Comparison of ENCODE assay signal across 8 cellular contexts in genomic region chr5:139560752-139561654, GRCh38. TPM values are rescaled to one million over a fixed set of nuclear protein-coding genes. Genes with fewer than 3 reads are reported as not detected.
DNase-seq lines count a peak whose midpoint lies in the region; FAIRE-seq and TF ChIP-seq lines count a peak whose summit lies in the region.

UBE2D2 (plus strand) TSS chr5:139561339; CDS start chr5:139561792, 453 bp downstream.

- no peak within 1 kb of the TSS for H2BK120ac ChIP-seq in neuronal stem cell (ENCODE audit: low read depth, low read length)

- no peak within 1 kb of the TSS for H4K8ac ChIP-seq in neuronal stem cell (ENCODE audit: low read depth, low read length)

- H3K4me1 ChIP-seq in neuronal stem cell (ENCODE audit: control insufficient read depth in 2 of 2, insufficient read depth in 1 of 2, low read depth in 1 of 2, low read length in 2 of 2) (peaks cover 5 to 8% of the 10 kb centered on the region in 2 donors), subcutaneous abdominal adipose tissue (ENCODE audit: control insufficient read depth in 5 of 5, insufficient read depth in 5 of 5, low read length in 5 of 5) (peaks cover 11 to 41% (median 35%) of the 10 kb centered on the region in 5 donors)

- H2BK12ac ChIP-seq in neuronal stem cell (ENCODE audit: low read length): peak within 1 kb of the TSS; percentile 90

- peak within 1 kb of the TSS; percentile 98 for H3K27ac Mint-ChIP-seq in HFFc6
- peak within 1 kb of the TSS; percentile 96 for H3K27ac Mint-ChIP-seq in activated naive CD4-positive, alpha-beta T cell treated with anti-CD3 and anti-CD28 coated beads for 36 hours

- peak within 1 kb of the TSS; percentile 86 for H2AFZ ChIP-seq in neuronal stem cell (ENCODE audit: low read length)

- H3K27me3 ChIP-seq in neuronal stem cell (ENCODE audit: control insufficient read depth in 3 of 3, insufficient read depth in 3 of 3, low read depth in 1 of 3, low read length in 3 of 3) (no peaks in the 10 kb centered on the region), subcutaneous abdominal adipose tissue (ENCODE audit: control insufficient read depth in 5 of 5, insufficient read depth in 4 of 5, low read length in 5 of 5) (no peaks in the 10 kb centered on the region)

- no CpG with 5 or more reads among the region's 89 CpGs for WGBS in neuronal stem cell (ENCODE audit: extremely low coverage in 2 of 2, insufficient read length in 2 of 2, insufficient replicate concordance in 1 of 2), 2 donors

- peak within 1 kb of the TSS; percentile 96 for H3K27ac ChIP-seq in neuronal stem cell (replicated peaks; ENCODE audit: low read length)
- peak within 1 kb of the TSS; percentile 82 for H3K27ac ChIP-seq in subcutaneous abdominal adipose tissue (ENCODE audit: low read depth, low read length)

- no peaks in the 10 kb centered on the region; the same call in 1 of the 2 replicates for H3K27me3 Mint-ChIP-seq in HFFc6 (ENCODE audit: insufficient read depth)
- H3K27me3 Mint-ChIP-seq in activated naive CD4-positive, alpha-beta T cell treated with anti-CD3 and anti-CD28 coated beads for 36 hours (ENCODE audit: low read depth): no peaks in the 10 kb centered on the region

- peaks cover 33% of the 10 kb centered on the region for H3K4me1 Mint-ChIP-seq in HFFc6 (ENCODE audit: low read depth)
- H3K4me1 Mint-ChIP-seq in activated naive CD4-positive, alpha-beta T cell treated with anti-CD3 and anti-CD28 coated beads for 36 hours (ENCODE audit: low read depth): peaks cover 33% of the 10 kb centered on the region

- no peaks in the 10 kb centered on the region for H3K9me3 ChIP-seq in neuronal stem cell (replicated peaks in 1 of 2; ENCODE audit: control insufficient read depth in 2 of 2, insufficient read depth in 1 of 2, low read depth in 1 of 2, low read length in 2 of 2)
- no peaks in the 10 kb centered on the region for H3K9me3 ChIP-seq in subcutaneous abdominal adipose tissue (ENCODE audit: control insufficient read depth in 5 of 5, low read length in 5 of 5)

- CTCF ChIA-PET in activated naive CD4-positive, alpha-beta T cell treated with anti-CD3 and anti-CD28 coated beads for 36 hours (lab: Charles Lee): interaction anchor here (0.9 to 5.2 kb wide), 8 partner anchors 13 to 150 kb away, joined by 3 to 35 read pairs (median 3); partner anchors contain the start of gene STING1

- peak; percentile 89 for TF ChIP-seq POLR2A in NB4 (IDR thresholded peaks at IDR 0.05; ENCODE audit: extremely low read depth, insufficient read length)

- peak within 1 kb of the TSS; percentile 63 for H3K4me2 ChIP-seq in neuronal stem cell (ENCODE audit: insufficient read depth, low read length, poor library complexity, severe bottlenecking)

- peak within 1 kb of the TSS; percentile 93 for H3K4me3 Mint-ChIP-seq in HFFc6
- peak within 1 kb of the TSS; percentile 94 for H3K4me3 Mint-ChIP-seq in activated naive CD4-positive, alpha-beta T cell treated with anti-CD3 and anti-CD28 coated beads for 36 hours

- no peaks in the 10 kb centered on the region for H3K9me3 Mint-ChIP-seq in HFFc6
- H3K9me3 Mint-ChIP-seq in activated naive CD4-positive, alpha-beta T cell treated with anti-CD3 and anti-CD28 coated beads for 36 hours: no peaks in the 10 kb centered on the region

- peak within 1 kb of the TSS; percentile 98 for H3K23ac ChIP-seq in neuronal stem cell (ENCODE audit: low read depth, low read length, poor library complexity)

- H3K36me3 ChIP-seq in neuronal stem cell (replicated peaks in 1 of 2; ENCODE audit: control insufficient read depth in 2 of 2, insufficient read depth in 2 of 2, low read length in 2 of 2): peaks cover 2 to 36% of the 10 kb centered on the region in 2 donors
- H3K36me3 ChIP-seq in subcutaneous abdominal adipose tissue (ENCODE audit: control insufficient read depth in 5 of 5, insufficient read depth in 5 of 5, low read length in 5 of 5): no peaks in the 10 kb centered on the region

- peak within 1 kb of the TSS; percentile 98 for H3K4ac ChIP-seq in neuronal stem cell (ENCODE audit: low read length)

- H3K18ac ChIP-seq in neuronal stem cell (ENCODE audit: low read length): peak within 1 kb of the TSS; percentile 97

- H3K14ac ChIP-seq in neuronal stem cell (ENCODE audit: low read length): peak within 1 kb of the TSS; percentile 82

- H2AK5ac ChIP-seq in neuronal stem cell (ENCODE audit: low read depth, low read length): peak within 1 kb of the TSS; percentile 93

- H3K36me3 Mint-ChIP-seq in HFFc6 (ENCODE audit: low read depth): peaks cover 27% of the 10 kb centered on the region
- H3K36me3 Mint-ChIP-seq in activated naive CD4-positive, alpha-beta T cell treated with anti-CD3 and anti-CD28 coated beads for 36 hours (ENCODE audit: low read depth): peaks cover 24% of the 10 kb centered on the region

- DNase-seq in GM04504 (ENCODE audit: low read depth) (peak; percentile 96), HFFc6 (peak; percentile 96), NB4 (ENCODE audit: low read depth) (peak; percentile 99), SK-N-DZ (ENCODE audit: low spot score) (peak; percentile 97), frontal cortex (ENCODE audit: low spot score in 2 of 2) (peak; percentile 96 to 97), neuronal stem cell (ENCODE audit: low spot score) (peak; percentile 96)
- DNase-seq in activated naive CD4-positive, alpha-beta T cell treated with anti-CD3 and anti-CD28 coated beads for 36 hours: peak; percentile 98

- intact Hi-C loops in activated naive CD4-positive, alpha-beta T cell treated with anti-CD3 and anti-CD28 coated beads for 36 hours (cut with micrococcal nuclease): loop anchor here (1.0 to 5.0 kb wide), 9 partner anchors 43 to 841 kb away; partner anchors contain the start of genes ANKHD1, PAIP2 and SPATA24

- peak within 1 kb of the TSS; percentile 90 for H3K4me3 ChIP-seq in NB4 (ENCODE audit: low read depth, low read length)
- H3K4me3 ChIP-seq in neuronal stem cell (ENCODE audit: low read length in 2 of 2): peak within 1 kb of the TSS; percentile 75 to 100
- peak within 1 kb of the TSS; percentile 84 to 92 (median 87) for H3K4me3 ChIP-seq in subcutaneous abdominal adipose tissue (ENCODE audit: low read depth in 1 of 5, low read length in 5 of 5)

- FAIRE-seq in frontal cortex (lab: Jason Lieb, UNC): no peak

- peak within 1 kb of the TSS; percentile 97 for H2BK5ac ChIP-seq in neuronal stem cell (ENCODE audit: low read length)

- H4K91ac ChIP-seq in neuronal stem cell (ENCODE audit: low read depth, low read length, poor library complexity): peak within 1 kb of the TSS; percentile 27

- peak within 1 kb of the TSS; percentile 59 for H2BK15ac ChIP-seq in neuronal stem cell (ENCODE audit: low read length)

- peaks cover 5% of the 10 kb centered on the region for H3K79me1 ChIP-seq in neuronal stem cell (ENCODE audit: low read depth, low read length)

- H3K9ac ChIP-seq in neuronal stem cell (ENCODE audit: low read depth, low read length, poor library complexity): peak within 1 kb of the TSS; percentile 96
- H3K9ac ChIP-seq in subcutaneous abdominal adipose tissue (ENCODE audit: low read length in 5 of 5): peak within 1 kb of the TSS; percentile 63 to 97 (median 92)

- TF ChIP-seq CTCF in HFFc6 (IDR thresholded peaks at IDR 0.05): no peak
- TF ChIP-seq CTCF in NB4 (IDR thresholded peaks at IDR 0.05; ENCODE audit: low read depth, low read length): no peak

RNA-seq across cellular contexts. Expression of gene UBE2D2, which starts in this region (rescaled TPM):
- 100 to 1,000 TPM; 113 to 144 (median 123) TPM for total RNA-seq in HFFc6 (2021; fragmentation: NEBNext Ultra II Directional; extraction: Animal tissue kit (Norgen Biotek cat#: 25700))
- 116 and 132 TPM in 2 replicates for polyA plus RNA-seq in SK-N-DZ (2014; cell fraction: cytosol; rRNA removed)
- polyA plus RNA-seq in SK-N-DZ (2014; cell fraction: nucleus; rRNA removed): 92.7 and 104 TPM in 2 replicates
- total RNA-seq in activated naive CD4-positive, alpha-beta T cell treated with anti-CD3 and anti-CD28 coated beads for 36 hours: 100 to 1,000 TPM; 221 to 243 TPM
- total RNA-seq in frontal cortex: 124 TPM
- 106 TPM for polyA plus RNA-seq in neuronal stem cell (2013, experiment 1 of 2)
- polyA plus RNA-seq in neuronal stem cell (2013, experiment 2 of 2): 101 TPM

Comparison
In these comparisons a context has a peak if more than half of its experiments do, and no peak if none do; other contexts are left out.
1. Peak in every context shown above with its lines: DNase-seq, H3K4me3 ChIP-seq and H3K27ac ChIP-seq.